Comparison of ENCODE assay signal across 8 cellular contexts in genomic region chr13:40777166-40777956, GRCh38. TPM values are rescaled to one million over a fixed set of nuclear protein-coding genes. Genes with fewer than 3 reads are reported as not detected.
DNase-seq lines count a peak whose midpoint lies in the region; ATAC-seq and TF ChIP-seq lines count a peak whose summit lies in the region.

No MANE protein-coding gene starts in this region.

- intact Hi-C loops in CD8-positive, alpha-beta T cell (cut with DNase I, micrococcal nuclease), result loop anchor here (1.0 to 10.0 kb wide), 10 partner anchors 12 to 1497 kb away; partner anchors contain the start of genes AKAP11 (in 2 of the 2), FOXO1 (in 1 of the 2), KBTBD6 (in 1 of the 2) and KBTBD7 (in 1 of the 2)
- intact Hi-C loops in esophagus muscularis mucosa (cut with DNase I) (loop anchor here (10.0 kb wide), 1 partner anchor 287 kb away; the partner anchor contains the start of gene WBP4), natural killer cell (cut with micrococcal nuclease) (loop anchor here (1.0 to 10.0 kb wide), 6 partner anchors 37 to 835 kb away; partner anchors contain the start of genes FOXO1 and WBP4)

- H3K27ac ChIP-seq in CD8-positive, alpha-beta T cell (ENCODE audit: low read depth, low read length), result peak overlapping the region; percentile 25
- peak overlapping the region in 1 of 4 donors; percentile 33 for H3K27ac ChIP-seq in esophagus muscularis mucosa (replicated peaks in 1 of 4)

- no peak for TF ChIP-seq POLR2A in esophagus muscularis mucosa (IDR thresholded peaks at IDR 0.05; ENCODE audit: low read depth)

- H3K36me3 Mint-ChIP-seq in CD8-positive, alpha-beta T cell, result no peaks in the 10 kb centered on the region
- no peaks in the 10 kb centered on the region for H3K36me3 Mint-ChIP-seq in activated CD4-positive, alpha-beta T cell treated with anti-CD3 and anti-CD28 coated beads, Interleukin-2, amount 10 ng/mL, durations not matched to agents 7 days and 5 days (ENCODE audit: low read depth)
- H3K36me3 Mint-ChIP-seq in natural killer cell, result no peaks in the 10 kb centered on the region

- no peaks in the 10 kb centered on the region for H3K27me3 Mint-ChIP-seq in CD8-positive, alpha-beta T cell (ENCODE audit: low read depth)
- H3K27me3 Mint-ChIP-seq in activated CD4-positive, alpha-beta T cell treated with anti-CD3 and anti-CD28 coated beads, Interleukin-2, amount 10 ng/mL, durations not matched to agents 7 days and 5 days, result no peaks in the 10 kb centered on the region
- H3K27me3 Mint-ChIP-seq in natural killer cell (ENCODE audit: low read depth in 2 of 2), result no peaks in the 10 kb centered on the region

- H3K4me3 Mint-ChIP-seq in CD8-positive, alpha-beta T cell, result peak overlapping the region; percentile 76
- H3K4me3 Mint-ChIP-seq in activated CD4-positive, alpha-beta T cell treated with anti-CD3 and anti-CD28 coated beads, Interleukin-2, amount 10 ng/mL, durations not matched to agents 7 days and 5 days, result peak overlapping the region; percentile 70
- H3K4me3 Mint-ChIP-seq in natural killer cell, result peak overlapping the region; percentile 79

- H3K9me3 ChIP-seq in CD8-positive, alpha-beta T cell (ENCODE audit: low read length), result no peaks in the 10 kb centered on the region
- no peaks in the 10 kb centered on the region for H3K9me3 ChIP-seq in esophagus muscularis mucosa

- ATAC-seq in CD8-positive, alpha-beta T cell, result no peak
- ATAC-seq in GM19025 (IDR thresholded peaks at IDR 0.05; ENCODE audit: low read depth, unreplicated experiment) (peak; percentile 76), HG03103 (IDR thresholded peaks at IDR 0.05; ENCODE audit: low read depth, unreplicated experiment) (peak; percentile 79), natural killer cell (peak; percentile 77 to 86 (median 82))

- peak overlapping the region; percentile 97 for H3K27ac Mint-ChIP-seq in CD8-positive, alpha-beta T cell
- peak overlapping the region; percentile 98 for H3K27ac Mint-ChIP-seq in activated CD4-positive, alpha-beta T cell treated with anti-CD3 and anti-CD28 coated beads, Interleukin-2, amount 10 ng/mL, durations not matched to agents 7 days and 5 days
- peak overlapping the region; percentile 87 to 94 for H3K27ac Mint-ChIP-seq in natural killer cell

- H3K9me3 Mint-ChIP-seq in CD8-positive, alpha-beta T cell, result no peaks in the 10 kb centered on the region
- H3K9me3 Mint-ChIP-seq in activated CD4-positive, alpha-beta T cell treated with anti-CD3 and anti-CD28 coated beads, Interleukin-2, amount 10 ng/mL, durations not matched to agents 7 days and 5 days, result no peaks in the 10 kb centered on the region
- no peaks in the 10 kb centered on the region for H3K9me3 Mint-ChIP-seq in natural killer cell

- H3K27me3 ChIP-seq in CD8-positive, alpha-beta T cell (ENCODE audit: insufficient read depth, low read length), result no peaks in the 10 kb centered on the region
- H3K27me3 ChIP-seq in esophagus muscularis mucosa, result no peaks in the 10 kb centered on the region

- no peaks in the 10 kb centered on the region for H3K36me3 ChIP-seq in CD8-positive, alpha-beta T cell (ENCODE audit: insufficient read depth, low read length)
- H3K36me3 ChIP-seq in esophagus muscularis mucosa, result no peaks in the 10 kb centered on the region

- peaks cover 24% of the 10 kb centered on the region for H3K4me1 ChIP-seq in CD8-positive, alpha-beta T cell (ENCODE audit: insufficient read depth, low read length)
- peaks cover 4 to 11% (median 7%) of the 10 kb centered on the region in 4 donors for H3K4me1 ChIP-seq in esophagus muscularis mucosa

- POLR2A ChIA-PET in CD8-positive, alpha-beta T cell (lab: Charles Lee), result interaction anchor here (1.1 to 1.9 kb wide), 2 partner anchors 9 to 144 kb away, joined by 3 to 6 read pairs; no protein-coding TSS in a partner anchor
- POLR2A ChIA-PET in activated CD4-positive, alpha-beta T cell treated with anti-CD3 and anti-CD28 coated beads, Interleukin-2, amount 10 ng/mL, durations not matched to agents 7 days and 5 days (lab: Charles Lee), result no interaction called here

- peaks cover 30% of the 10 kb centered on the region for H3K4me1 Mint-ChIP-seq in CD8-positive, alpha-beta T cell (ENCODE audit: low read depth)
- H3K4me1 Mint-ChIP-seq in activated CD4-positive, alpha-beta T cell treated with anti-CD3 and anti-CD28 coated beads, Interleukin-2, amount 10 ng/mL, durations not matched to agents 7 days and 5 days, result peaks cover 41% of the 10 kb centered on the region
- H3K4me1 Mint-ChIP-seq in natural killer cell, result peaks cover 19 to 24% of the 10 kb centered on the region in 2 donors

- TF ChIP-seq EP300 in esophagus muscularis mucosa (IDR thresholded peaks at IDR 0.05), result no peak

- CTCF ChIA-PET in CD8-positive, alpha-beta T cell (lab: Charles Lee), result interaction anchor here (0.6 to 1.8 kb wide), 18 partner anchors 10 to 1094 kb away, joined by 3 to 9 read pairs (median 4); no protein-coding TSS in a partner anchor
- CTCF ChIA-PET in activated CD4-positive, alpha-beta T cell treated with anti-CD3 and anti-CD28 coated beads, Interleukin-2, amount 10 ng/mL, durations not matched to agents 7 days and 5 days (lab: Charles Lee), result interaction anchor here (0.8 to 2.2 kb wide), 11 partner anchors 9 to 1022 kb away, joined by 3 to 14 read pairs (median 3); partner anchors contain the start of gene SLC25A15

- peak; percentile 59 for TF ChIP-seq CTCF in CD8-positive, alpha-beta T cell (IDR thresholded peaks at IDR 0.05)
- TF ChIP-seq CTCF in esophagus muscularis mucosa (IDR thresholded peaks at IDR 0.05) (peak; percentile 62 to 66 (median 64)), natural killer cell (IDR thresholded peaks at IDR 0.05) (peak; percentile 80)

- peak overlapping the region; percentile 17 for H3K4me3 ChIP-seq in CD8-positive, alpha-beta T cell (ENCODE audit: low read depth, low read length)
- peak overlapping the region in 3 of 4 donors; percentile 15 to 40 (median 26) for H3K4me3 ChIP-seq in esophagus muscularis mucosa

- WGBS in esophagus muscularis mucosa, result 31% methylated on average over 8 of the region's 8 CpGs

- peak in 6 of 7 experiments; percentile 18 to 66 (median 28) for DNase-seq in CD8-positive, alpha-beta T cell
- DNase-seq in NCI-H345 treated with DMSO at 0.1 percent for 48 hours (lab: John Stamatoyannopoulos, UW; ENCODE audit: unreplicated experiment) (peak; percentile 50), esophagus muscularis mucosa (ENCODE audit: extremely low spot score) (no peak), natural killer cell (peak; percentile 30), NCI-H187 treated with DMSO at 0.1 percent for 48 hours (lab: John Stamatoyannopoulos, UW) (no peak)
- DNase-seq in activated CD4-positive, alpha-beta T cell treated with anti-CD3 and anti-CD28 coated beads, Interleukin-2, amount 10 ng/mL, durations not matched to agents 7 days and 5 days, result peak; percentile 54

RNA-seq across cellular contexts. Expression of gene MRPS31, which starts 6.4 kb away (rescaled TPM):
- 1 to 10 TPM; 7.3 to 7.5 TPM for total RNA-seq in CD8-positive, alpha-beta T cell
- total RNA-seq in activated CD4-positive, alpha-beta T cell treated with anti-CD3 and anti-CD28 coated beads, Interleukin-2, amount 10 ng/mL, durations not matched to agents 7 days and 5 days, result 10 to 100 TPM; 32.3 to 36.2 TPM
- total RNA-seq in esophagus muscularis mucosa, result 10 to 100 TPM in 3 of 4 donors, 1 to 10 TPM in 1; 9.9 to 14.6 (median 13.8) TPM
- total RNA-seq in natural killer cell, result 10 to 100 TPM; 13.6 to 19.6 (median 13.8) TPM

RNA-seq across cellular contexts. Expression of gene SLC25A15, which starts 12.1 kb away (rescaled TPM):
- 1 to 10 TPM; 5.0 to 7.5 TPM for total RNA-seq in CD8-positive, alpha-beta T cell
- 10 to 100 TPM; 14.4 to 15.5 TPM for total RNA-seq in activated CD4-positive, alpha-beta T cell treated with anti-CD3 and anti-CD28 coated beads, Interleukin-2, amount 10 ng/mL, durations not matched to agents 7 days and 5 days
- total RNA-seq in esophagus muscularis mucosa (1 to 10 TPM; 3.7 to 5.1 (median 4.5) TPM), natural killer cell (1 to 10 TPM; 4.0 to 6.0 (median 5.8) TPM)

Comparison
In these comparisons a context has a peak if more than half of its experiments do, and no peak if none do; other contexts are left out.
1. DNase-seq: peak in CD8-positive, alpha-beta T cell (6 of 7), NCI-H345 treated with DMSO at 0.1 percent for 48 hours (single experiment), activated CD4-positive, alpha-beta T cell treated with anti-CD3 and anti-CD28 coated beads, Interleukin-2, amount 10 ng/mL, durations not matched to agents 7 days and 5 days (single experiment) and natural killer cell (single experiment); none in esophagus muscularis mucosa (single experiment) and NCI-H187 treated with DMSO at 0.1 percent for 48 hours (single experiment).
2. Peak in every context shown above with its lines, with median percentiles within 50 percentile points of each other: H3K27ac Mint-ChIP-seq, H3K4me3 Mint-ChIP-seq and CTCF ChIP-seq.